15 cellular contexts compared by ENCODE assay signal in genomic region chr1:199102239-199102638, GRCh38.
DNase-seq lines count a peak whose midpoint lies in the region; ATAC-seq and FAIRE-seq lines count a peak whose summit lies in the region.
"Had no signal": no experiment of that assay in that cellular context is flagged by ENCODE, and none has a peak within 500 bp of the region (broad histone marks: within the 10 kb centered on the region; RNA-seq: fewer than 3 reads in every experiment).

No MANE protein-coding gene starts in this region.

- peaks cover 12 to 14% of the 10 kb centered on the region in 2 donors for H3K36me3 Mint-ChIP-seq in activated naive CD4-positive, alpha-beta T cell treated with anti-CD3 and anti-CD28 coated beads, Interleukin-2, amount 50 U/mL, for 72 hours
- H3K36me3 Mint-ChIP-seq in stimulated activated effector memory CD8-positive, alpha-beta T cell treated with anti-CD3 and anti-CD28 coated beads, Interleukin-12 subunit alpha, Interleukin-12 subunit beta, amount 100 ng/mL, for 72 hours: no peaks in the 10 kb centered on the region

- H3K9me3 Mint-ChIP-seq in activated naive CD4-positive, alpha-beta T cell treated with anti-CD3 and anti-CD28 coated beads, Interleukin-2, amount 50 U/mL, for 72 hours: peaks cover 6 to 13% of the 10 kb centered on the region in 2 donors
- H3K9me3 Mint-ChIP-seq in stimulated activated effector memory CD8-positive, alpha-beta T cell treated with anti-CD3 and anti-CD28 coated beads, Interleukin-12 subunit alpha, Interleukin-12 subunit beta, amount 100 ng/mL, for 72 hours: peaks cover 3% of the 10 kb centered on the region

- peaks cover 6% of the 10 kb centered on the region for H3K4me1 Mint-ChIP-seq in stimulated activated effector memory CD8-positive, alpha-beta T cell treated with anti-CD3 and anti-CD28 coated beads, Interleukin-12 subunit alpha, Interleukin-12 subunit beta, amount 100 ng/mL, for 72 hours

- H3K27ac Mint-ChIP-seq in activated naive CD4-positive, alpha-beta T cell treated with anti-CD3 and anti-CD28 coated beads, Interleukin-2, amount 50 U/mL, for 72 hours: no peak overlapping the region
- H3K27ac Mint-ChIP-seq in stimulated activated effector memory CD8-positive, alpha-beta T cell treated with anti-CD3 and anti-CD28 coated beads, Interleukin-12 subunit alpha, Interleukin-12 subunit beta, amount 100 ng/mL, for 72 hours: no peak overlapping the region

- H3K4me3 Mint-ChIP-seq in stimulated activated effector memory CD8-positive, alpha-beta T cell treated with anti-CD3 and anti-CD28 coated beads, Interleukin-12 subunit alpha, Interleukin-12 subunit beta, amount 100 ng/mL, for 72 hours: no peak overlapping the region

- DNase-seq in activated naive CD4-positive, alpha-beta T cell treated with anti-CD3 and anti-CD28 coated beads, Interleukin-2, amount 50 U/mL, for 72 hours (ENCODE audit: low spot score in 2 of 2): no peak
- DNase-seq in activated naive CD4-positive, alpha-beta T cell treated with anti-CD3 and anti-CD28 coated beads, Interleukin-2, amount 50 U/mL, for 16 hours: no peak
- no peak for DNase-seq in stimulated activated effector memory CD8-positive, alpha-beta T cell treated with anti-CD3 and anti-CD28 coated beads, Interleukin-12 subunit alpha, Interleukin-12 subunit beta, amount 100 ng/mL, for 72 hours (ENCODE audit: low spot score in 2 of 2)
- no peak for DNase-seq in frontal cortex (ENCODE audit: low spot score in 2 of 2)
- DNase-seq in NCI-H1092 treated with DMSO at 0.1 percent for 48 hours (lab: John Stamatoyannopoulos, UW): no peak
- DNase-seq: activated effector memory CD4-positive, alpha-beta T cell treated with anti-CD3 and anti-CD28 coated beads, Interleukin-2, amount 50 U/mL, for 16 hours; caudate nucleus; hippocampal formation; mammary epithelial cell; NCI-H2029; pancreas; SK-N-SH had no signal

- FAIRE-seq in frontal cortex (lab: Jason Lieb, UNC): no peak
- FAIRE-seq: pancreas had no signal

- peak; percentile 36 to 68 for ATAC-seq in activated naive CD4-positive, alpha-beta T cell treated with anti-CD3 and anti-CD28 coated beads, Interleukin-2, amount 50 U/mL, for 72 hours
- peak; percentile 77 for ATAC-seq in GM21390 (IDR thresholded peaks at IDR 0.05; ENCODE audit: unreplicated experiment)
- peak; percentile 51 for ATAC-seq in HG03097 (IDR thresholded peaks at IDR 0.05; ENCODE audit: low FRiP score, unreplicated experiment)
- ATAC-seq in stimulated activated effector memory CD8-positive, alpha-beta T cell treated with anti-CD3 and anti-CD28 coated beads, Interleukin-12 subunit alpha, Interleukin-12 subunit beta, amount 100 ng/mL, for 72 hours: peak; percentile 63
- ATAC-seq in GM18519 (IDR thresholded peaks at IDR 0.05; ENCODE audit: low FRiP score, unreplicated experiment): no peak
- ATAC-seq: pancreas had no signal
